Comparison of ENCODE assay signal across 8 cellular contexts in genomic region chr17:31858647-31859486, GRCh38. TPM values are rescaled to one million over a fixed set of nuclear protein-coding genes. Genes with fewer than 3 reads are reported as not detected.
DNase-seq lines count a peak whose midpoint lies in the region; ATAC-seq, FAIRE-seq and TF ChIP-seq lines count a peak whose summit lies in the region.

Gene COPRS (minus strand): TSS chr17:31859244. CDS start chr17:31859199, 45 bp downstream.

- WGBS in HepG2 (ENCODE audit: low lambda C conversion rate), result 0% methylated on average over 6 of the region's 100 CpGs

- CTCF ChIA-PET in HepG2 (lab: Yijun Ruan, JAX; ENCODE audit: low intra/inter-chr PET ratio, low total read pairs), result no interaction called here

- peak within 1 kb of the TSS; percentile 52 for H3K27ac ChIP-seq in HepG2 (ENCODE audit: extremely low read length, insufficient read depth, low read length)

- ATAC-seq in HG03103 (IDR thresholded peaks at IDR 0.05; ENCODE audit: low read depth, unreplicated experiment), result peak; percentile 78
- peak; percentile 89 for ATAC-seq in HepG2
- no peak for ATAC-seq in GM18519 (IDR thresholded peaks at IDR 0.05; ENCODE audit: low FRiP score, unreplicated experiment)

- POLR2A ChIA-PET in HepG2 (lab: Yijun Ruan, JAX), result interaction anchor here (0.5 to 1.2 kb wide), 3 partner anchors 25 to 55 kb away, joined by 3 read pairs; no protein-coding TSS in a partner anchor

- no peaks in the 10 kb centered on the region for H4K20me1 ChIP-seq in HepG2 (ENCODE audit: insufficient read depth, low read length)

- no peak for TF ChIP-seq EP300 in HepG2 (IDR thresholded peaks at IDR 0.05; ENCODE audit: low read depth in 2 of 2, low read length in 2 of 2)
- no peak for TF ChIP-seq EP300 in HepG2 (CRISPR knock-in tag; IDR thresholded peaks at IDR 0.05; ENCODE audit: borderline replicate concordance)

- FAIRE-seq in GM18507 (lab: Jason Lieb, UNC), result peak; percentile 77
- FAIRE-seq in HepG2 (lab: Jason Lieb, UNC), result no peak

- peak; percentile 53 for TF ChIP-seq CTCF in HepG2 (CRISPR knock-in tag; IDR thresholded peaks at IDR 0.05)

- peaks cover 5 to 9% of the 10 kb centered on the region in 2 experiments; a peak in 4 of 5 replicates for H3K36me3 ChIP-seq in HepG2 (replicated peaks in 1 of 2; ENCODE audit: control insufficient read depth in 1 of 2, insufficient read depth in 2 of 2, low read length in 2 of 2)

- intact Hi-C loops in HepG2 (cut with micrococcal nuclease; ENCODE audit: unreplicated experiment), result no loop called here

- TF ChIP-seq RAD21 in HepG2 (CRISPR knock-in tag; IDR thresholded peaks at IDR 0.05), result no peak

- peak within 1 kb of the TSS; percentile 15 for H2AFZ ChIP-seq in HepG2 (ENCODE audit: low read length)

- H3K79me2 ChIP-seq in HepG2 (ENCODE audit: insufficient read depth, low read length), result peaks cover 20% of the 10 kb centered on the region

- peak within 1 kb of the TSS; percentile 72 to 87 (median 84) for H3K4me3 ChIP-seq in HepG2 (replicated peaks in 1 of 3; ENCODE audit: insufficient read depth in 1 of 3, low read depth in 2 of 3, low read length in 3 of 3)

- peaks cover 34% of the 10 kb centered on the region for H3K4me1 ChIP-seq in HepG2 (ENCODE audit: insufficient read depth, low read length)

- in situ Hi-C loops in HepG2 (cut with HindIII; ENCODE audit: extremely low pct_ligation_motif_present, low pct_unique_long_range_greater_than_20kb), result loop anchor here (25.0 kb wide), 1 partner anchor 103 kb away; no protein-coding TSS in a partner anchor

- peak within 1 kb of the TSS; percentile 72 for H3K9ac ChIP-seq in HepG2 (ENCODE audit: insufficient read depth, low read depth, low read length)

- peak within 1 kb of the TSS; percentile 98 for H3K4me2 ChIP-seq in HepG2 (ENCODE audit: low read depth, low read length)

- peak; percentile 91 for DNase-seq in GM18507 (ENCODE audit: extremely low spot score, insufficient read length, low read depth)
- peak; percentile 94 for DNase-seq in NCI-H69 (lab: John Stamatoyannopoulos, UW)
- DNase-seq in activated CD4-positive, alpha-beta T cell treated with anti-CD3 and anti-CD28 coated beads, Interleukin-2, amount 50 U/mL, for 4 hours, result peak; percentile 72 to 74
- peak; percentile 92 for DNase-seq in dermis blood vessel endothelial cell
- peak; percentile 64 for DNase-seq in HepG2 (ENCODE audit: low spot score)
- DNase-seq in stimulated activated CD4-positive, alpha-beta T cell treated with anti-CD3 and anti-CD28 coated beads, Interleukin-2, amount 100 ng/mL, for 48 hours, result peak; percentile 64 to 79

- no peaks in the 10 kb centered on the region for H3K27me3 ChIP-seq in HepG2 (ENCODE audit: control insufficient read depth in 1 of 2, insufficient read depth in 2 of 2, low read length in 2 of 2)

- no peaks in the 10 kb centered on the region for H3K9me3 ChIP-seq in HepG2 (ENCODE audit: low read length)

- no TSS peak for BruUV-seq in HepG2 (replicated peaks; lab: Mats Ljungman, UMichigan)

- peak in 1 of 2 experiments; percentile 67; a peak in 1 of 4 replicates for TF ChIP-seq POLR2A in HepG2 (IDR thresholded peaks at IDR 0.05; ENCODE audit: insufficient read depth in 1 of 2, low read depth in 2 of 2, low read length in 2 of 2)

TF ChIP-seq in HepG2, 621 proteins besides CTCF, POLR2A, EP300 and RAD21 (continues in another document):
- TF ChIP-seq ATF6 (CRISPR knock-in tag; conservative IDR thresholded peaks at IDR 0.05) (no peak), NFATC3 (CRISPR knock-in tag; IDR thresholded peaks at IDR 0.05) (no peak), KLF12 (CRISPR knock-in tag; IDR thresholded peaks at IDR 0.05; ENCODE audit: borderline replicate concordance) (no peak), REST (IDR thresholded peaks at IDR 0.05; ENCODE audit: borderline replicate concordance in 1 of 2, low read depth in 1 of 2, low read length in 2 of 2) (no peak), ZNF160 (CRISPR knock-in tag; IDR thresholded peaks at IDR 0.05) (no peak), MXI1 (IDR thresholded peaks at IDR 0.05; ENCODE audit: borderline replicate concordance, low read depth, low read length) (peak; percentile 81; the same call in 1 of the 3 replicates), ZNF274 (CRISPR knock-in tag; IDR thresholded peaks at IDR 0.05) (no peak), ZBTB42 (CRISPR knock-in tag; IDR thresholded peaks at IDR 0.05) (0 out of 2 replicates have a peak, but pooled peaks have one; percentile 15), GTF3A (CRISPR knock-in tag; conservative IDR thresholded peaks at IDR 0.05) (0 out of 2 replicates have a peak, but pooled peaks have one; percentile 27), SCMH1 (CRISPR knock-in tag; IDR thresholded peaks at IDR 0.05; ENCODE audit: borderline replicate concordance) (no peak), ZNF713 (CRISPR knock-in tag; IDR thresholded peaks at IDR 0.05) (no peak), RBFOX2 (IDR thresholded peaks at IDR 0.05; ENCODE audit: low read depth, low read length) (peak; percentile 75), LBX2 (CRISPR knock-in tag; IDR thresholded peaks at IDR 0.05; ENCODE audit: borderline replicate concordance) (no peak), SIN3B (IDR thresholded peaks at IDR 0.05; ENCODE audit: low read length) (peak; percentile 84; the same call in 1 of the 2 replicates), ARNT2 (CRISPR knock-in tag; IDR thresholded peaks at IDR 0.05; ENCODE audit: low read depth) (no peak)

RNA-seq across cellular contexts. Expression of gene COPRS, which starts in this region (rescaled TPM):
- total RNA-seq in dermis blood vessel endothelial cell (57.0 and 79.5 TPM in 2 replicates), HepG2 (2016; rRNA removed; fragmentation: Illumina TruSeq; extraction: Trizol) (93.8 and 98.3 TPM in 2 replicates)
- total RNA-seq in HepG2 (2016; cell fraction: cytosol; rRNA removed; fragmentation: Illumina TruSeq; extraction: Trizol; ENCODE audit: low read depth), result 118 and 126 TPM in 2 replicates
- 95.1 and 104 TPM in 2 replicates for total RNA-seq in HepG2 (2016; cell fraction: insoluble cytoplasmic fraction; rRNA removed; fragmentation: Illumina TruSeq; extraction: Trizol)
- total RNA-seq in HepG2 (2016; cell fraction: membrane; rRNA removed; fragmentation: Illumina TruSeq; extraction: Trizol), result 137 and 150 TPM in 2 replicates
- total RNA-seq in HepG2 (2016; cell fraction: nucleus; rRNA removed; fragmentation: Illumina TruSeq; extraction: Trizol), result 31.9 and 32.6 TPM in 2 replicates
- polyA plus RNA-seq in HepG2 (2011; rRNA removed), result 19.5 and 22.7 TPM in 2 replicates
- polyA plus RNA-seq in HepG2 (2011; cell fraction: cytosol; rRNA removed), result 26.8 and 28.8 TPM in 2 replicates
- 7.9 and 9.7 TPM in 2 replicates for polyA plus RNA-seq in HepG2 (2011; cell fraction: nucleus; rRNA removed)
- polyA plus RNA-seq in HepG2 (2012), result 30.5 and 39.3 TPM in 2 replicates
- polyA plus RNA-seq in HepG2 (2016; cell fraction: cytosol; fragmentation: Illumina TruSeq; extraction: Trizol; ENCODE audit: low read depth), result 114 and 127 TPM in 2 replicates
- polyA plus RNA-seq in HepG2 (2016; cell fraction: insoluble cytoplasmic fraction; fragmentation: Illumina TruSeq; extraction: Trizol; ENCODE audit: low read depth), result 98.1 and 98.9 TPM in 2 replicates
- polyA plus RNA-seq in HepG2 (2016; cell fraction: membrane; fragmentation: Illumina TruSeq; extraction: Trizol; ENCODE audit: low read depth), result 120 and 125 TPM in 2 replicates
- polyA plus RNA-seq in HepG2 (2016; cell fraction: nucleus; fragmentation: Illumina TruSeq; extraction: Trizol; ENCODE audit: insufficient read depth, low read depth), result 56.8 and 64.5 TPM in 2 replicates
- polyA minus RNA-seq in HepG2 (2011; rRNA and poly(A)+ RNA removed; ENCODE audit: low replicate concordance), result 14.1 and 34.1 TPM in 2 replicates
- polyA minus RNA-seq in HepG2 (2011; cell fraction: cytosol; rRNA and poly(A)+ RNA removed), result 10.8 and 11.9 TPM in 2 replicates
- polyA minus RNA-seq in HepG2 (2011; cell fraction: nucleus; rRNA and poly(A)+ RNA removed), result 4.9 and 5.5 TPM in 2 replicates
